Comparison of ENCODE assay signal across 13 cellular contexts in genomic region chr5:93873211-93873736, GRCh38.
A peak's percentile ranks its signal among the peaks of the same experiment; 100 is the strongest.
DNase-seq lines count a peak whose midpoint lies in the region; ATAC-seq and TF ChIP-seq lines count a peak whose summit lies in the region.
"Had no signal": no experiment of that assay in that cellular context is flagged by ENCODE, and none has a peak within 500 bp of the region (broad histone marks: within the 10 kb centered on the region; RNA-seq: fewer than 3 reads in every experiment).

No MANE protein-coding gene starts in this region.

- intact Hi-C loops in natural killer cell (cut with micrococcal nuclease) = no loop called here

- H3K27ac Mint-ChIP-seq in activated T-cell treated with anti-CD3 and anti-CD28 coated beads, Interleukin-2, amount 50 U/mL, for 24 hours = peak overlapping the region; percentile 45
- H3K27ac Mint-ChIP-seq in natural killer cell treated with Interleukin-12 subunit alpha and Interleukin-12 subunit beta and Interleukin-15 and Interleukin-18, amount 100 ng/mL, for 72 hours = peak overlapping the region; percentile 3 to 65
- H3K27ac Mint-ChIP-seq in natural killer cell (no peak overlapping the region), neural crest cell (ENCODE audit: unreplicated experiment) (peak overlapping the region; percentile 82)
- H3K27ac Mint-ChIP-seq: CD14-positive monocyte; CD8-positive, alpha-beta T cell had no signal

- H3K9me3 Mint-ChIP-seq in activated T-cell treated with anti-CD3 and anti-CD28 coated beads, Interleukin-2, amount 50 U/mL, for 24 hours = no peaks in the 10 kb centered on the region
- H3K9me3 Mint-ChIP-seq in activated T-cell treated with anti-CD3 and anti-CD28 coated beads, Interleukin-2, amount 50 U/mL, for 4 hours = no peaks in the 10 kb centered on the region
- no peaks in the 10 kb centered on the region for H3K9me3 Mint-ChIP-seq in natural killer cell treated with Interleukin-12 subunit alpha and Interleukin-12 subunit beta and Interleukin-15 and Interleukin-18, amount 100 ng/mL, for 72 hours
- H3K9me3 Mint-ChIP-seq in natural killer cell = no peaks in the 10 kb centered on the region
- peaks cover 4% of the 10 kb centered on the region for H3K9me3 Mint-ChIP-seq in neural crest cell
- H3K9me3 Mint-ChIP-seq: CD8-positive, alpha-beta T cell had no signal

- peaks cover 15% of the 10 kb centered on the region for H3K4me1 Mint-ChIP-seq in activated T-cell treated with anti-CD3 and anti-CD28 coated beads, Interleukin-2, amount 50 U/mL, for 24 hours (ENCODE audit: low read depth)
- peaks cover 11% of the 10 kb centered on the region for H3K4me1 Mint-ChIP-seq in activated T-cell treated with anti-CD3 and anti-CD28 coated beads, Interleukin-2, amount 50 U/mL, for 4 hours (ENCODE audit: low read depth)
- peaks cover 13 to 19% of the 10 kb centered on the region in 2 donors for H3K4me1 Mint-ChIP-seq in natural killer cell treated with Interleukin-12 subunit alpha and Interleukin-12 subunit beta and Interleukin-15 and Interleukin-18, amount 100 ng/mL, for 72 hours (ENCODE audit: low read depth in 2 of 2)
- H3K4me1 Mint-ChIP-seq in natural killer cell = peaks cover 6 to 11% of the 10 kb centered on the region in 2 donors
- H3K4me1 Mint-ChIP-seq in neural crest cell = peaks cover 36% of the 10 kb centered on the region
- H3K4me1 Mint-ChIP-seq: CD14-positive monocyte had no signal

- DNase-seq in activated T-cell treated with anti-CD3 and anti-CD28 coated beads, Interleukin-2, amount 50 U/mL, for 24 hours = no peak
- DNase-seq in activated T-cell treated with anti-CD3 and anti-CD28 coated beads, Interleukin-2, amount 50 U/mL, for 4 hours = no peak
- no peak for DNase-seq in natural killer cell treated with Interleukin-12 subunit alpha and Interleukin-12 subunit beta and Interleukin-15 and Interleukin-18, amount 100 ng/mL, for 72 hours (ENCODE audit: low spot score)
- DNase-seq in natural killer cell (no peak), neural crest cell (ENCODE audit: low read depth, low spot score) (no peak), NCI-H1436 (lab: John Stamatoyannopoulos, UW) (no peak), hypothalamus (lab: John Stamatoyannopoulos, UW) (no peak)
- DNase-seq: CD8-positive, alpha-beta T cell; DMS153; DMS79 treated with DMSO at 0.1 percent for 48 hours; GDM1 had no signal

- peaks cover 54% of the 10 kb centered on the region for H3K36me3 Mint-ChIP-seq in activated T-cell treated with anti-CD3 and anti-CD28 coated beads, Interleukin-2, amount 50 U/mL, for 24 hours (ENCODE audit: low read depth)
- H3K36me3 Mint-ChIP-seq in activated T-cell treated with anti-CD3 and anti-CD28 coated beads, Interleukin-2, amount 50 U/mL, for 4 hours (ENCODE audit: insufficient read depth) = peaks cover 17% of the 10 kb centered on the region
- H3K36me3 Mint-ChIP-seq in natural killer cell treated with Interleukin-12 subunit alpha and Interleukin-12 subunit beta and Interleukin-15 and Interleukin-18, amount 100 ng/mL, for 72 hours = no peaks in the 10 kb centered on the region
- H3K36me3 Mint-ChIP-seq in natural killer cell = peaks cover 5% of the 10 kb centered on the region
- H3K36me3 Mint-ChIP-seq in neural crest cell (ENCODE audit: low read depth) = peaks cover 12% of the 10 kb centered on the region

- H3K4me3 Mint-ChIP-seq in activated T-cell treated with anti-CD3 and anti-CD28 coated beads, Interleukin-2, amount 50 U/mL, for 24 hours = no peak overlapping the region
- no peak overlapping the region for H3K4me3 Mint-ChIP-seq in activated T-cell treated with anti-CD3 and anti-CD28 coated beads, Interleukin-2, amount 50 U/mL, for 4 hours
- no peak overlapping the region for H3K4me3 Mint-ChIP-seq in natural killer cell treated with Interleukin-12 subunit alpha and Interleukin-12 subunit beta and Interleukin-15 and Interleukin-18, amount 100 ng/mL, for 72 hours
- H3K4me3 Mint-ChIP-seq in natural killer cell = no peak overlapping the region
- H3K4me3 Mint-ChIP-seq in neural crest cell = peak overlapping the region; percentile 41
- H3K4me3 Mint-ChIP-seq: CD14-positive monocyte; CD8-positive, alpha-beta T cell had no signal

- no peaks in the 10 kb centered on the region for H3K27me3 Mint-ChIP-seq in activated T-cell treated with anti-CD3 and anti-CD28 coated beads, Interleukin-2, amount 50 U/mL, for 24 hours
- H3K27me3 Mint-ChIP-seq in activated T-cell treated with anti-CD3 and anti-CD28 coated beads, Interleukin-2, amount 50 U/mL, for 4 hours (ENCODE audit: low read depth) = no peaks in the 10 kb centered on the region
- no peaks in the 10 kb centered on the region for H3K27me3 Mint-ChIP-seq in natural killer cell treated with Interleukin-12 subunit alpha and Interleukin-12 subunit beta and Interleukin-15 and Interleukin-18, amount 100 ng/mL, for 72 hours
- H3K27me3 Mint-ChIP-seq in natural killer cell (ENCODE audit: low read depth in 2 of 2) = no peaks in the 10 kb centered on the region
- no peaks in the 10 kb centered on the region for H3K27me3 Mint-ChIP-seq in neural crest cell (ENCODE audit: low read depth)

- TF ChIP-seq CTCF in natural killer cell (IDR thresholded peaks at IDR 0.05) = no peak
- TF ChIP-seq CTCF in neural crest cell (conservative IDR thresholded peaks at IDR 0.05) = no peak

- no peak for ATAC-seq in activated T-cell treated with anti-CD3 and anti-CD28 coated beads, Interleukin-2, amount 50 U/mL, for 4 hours
- no peak for ATAC-seq in natural killer cell treated with Interleukin-12 subunit alpha and Interleukin-12 subunit beta and Interleukin-15 and Interleukin-18, amount 100 ng/mL, for 72 hours
- ATAC-seq in natural killer cell = no peak
- ATAC-seq in GM18873 (IDR thresholded peaks at IDR 0.05; ENCODE audit: low FRiP score, unreplicated experiment) = no peak
- ATAC-seq: CD8-positive, alpha-beta T cell had no signal

Comparison
In these comparisons a context has a peak if more than half of its experiments do, and no peak if none do; other contexts are left out.
1. H3K27ac Mint-ChIP-seq: peak in activated T-cell treated with anti-CD3 and anti-CD28 coated beads, Interleukin-2, amount 50 U/mL, for 24 hours (single experiment), natural killer cell treated with Interleukin-12 subunit alpha and Interleukin-12 subunit beta and Interleukin-15 and Interleukin-18, amount 100 ng/mL, for 72 hours (2 of 2) and neural crest cell (single experiment); none in natural killer cell (0 of 2).